Comparison of ENCODE assay signal across 2 cellular contexts in the genomic region with DNA sequence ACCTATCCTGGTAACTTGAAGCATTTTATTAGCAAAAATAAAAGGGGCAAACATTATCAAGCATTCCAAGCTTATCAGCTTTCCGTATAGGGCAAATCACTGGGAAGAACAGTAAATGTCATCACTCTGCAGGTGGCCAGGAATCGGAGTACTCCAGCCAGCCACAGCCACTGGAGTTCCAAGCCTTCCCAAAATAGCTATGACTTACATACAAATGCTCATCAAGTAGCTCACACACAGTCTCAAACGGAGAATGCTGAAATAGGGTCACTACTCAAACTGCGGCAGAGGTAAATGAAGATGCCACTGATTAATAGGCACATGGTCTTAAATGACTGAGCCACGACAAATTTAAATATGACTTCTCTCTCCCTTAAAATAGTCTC.
TF ChIP-seq lines count a peak whose summit lies in the region.

No MANE protein-coding gene starts in this region.

TF ChIP-seq in A549, 52 proteins besides CTCF, POLR2A, EP300 and RAD21 (continued from another document):
- TF ChIP-seq NR3C1 (IDR thresholded peaks at IDR 0.05) (no peak), FOSB (CRISPR knock-in tag; IDR thresholded peaks at IDR 0.05) (no peak), PHF8 (IDR thresholded peaks at IDR 0.05; ENCODE audit: borderline replicate concordance, low read depth) (no peak)
- TF ChIP-seq, protein P1, sequence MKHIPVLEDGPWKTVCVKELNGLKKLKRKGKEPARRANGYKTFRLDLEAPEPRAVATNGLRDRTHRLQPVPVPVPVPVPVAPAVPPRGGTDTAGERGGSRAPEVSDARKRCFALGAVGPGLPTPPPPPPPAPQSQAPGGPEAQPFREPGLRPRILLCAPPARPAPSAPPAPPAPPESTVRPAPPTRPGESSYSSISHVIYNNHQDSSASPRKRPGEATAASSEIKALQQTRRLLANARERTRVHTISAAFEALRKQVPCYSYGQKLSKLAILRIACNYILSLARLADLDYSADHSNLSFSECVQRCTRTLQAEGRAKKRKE (CRISPR knock-in tag; IDR thresholded peaks at IDR 0.05; ENCODE audit: low read depth) = no peak

TF ChIP-seq in K562, 482 proteins besides CTCF, POLR2A, EP300 and RAD21 (continued from another document):
- TF ChIP-seq, protein P2, sequence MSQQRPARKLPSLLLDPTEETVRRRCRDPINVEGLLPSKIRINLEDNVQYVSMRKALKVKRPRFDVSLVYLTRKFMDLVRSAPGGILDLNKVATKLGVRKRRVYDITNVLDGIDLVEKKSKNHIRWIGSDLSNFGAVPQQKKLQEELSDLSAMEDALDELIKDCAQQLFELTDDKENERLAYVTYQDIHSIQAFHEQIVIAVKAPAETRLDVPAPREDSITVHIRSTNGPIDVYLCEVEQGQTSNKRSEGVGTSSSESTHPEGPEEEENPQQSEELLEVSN (IDR thresholded peaks at IDR 0.05; ENCODE audit: borderline replicate concordance in 1 of 2, extremely low read depth in 1 of 2, insufficient read depth in 1 of 2, insufficient read length in 1 of 2, low read depth in 1 of 2, low read length in 1 of 2, poor library complexity in 1 of 2, severe bottlenecking in 1 of 2) = no peak
- no peak for TF ChIP-seq RUNX1 (IDR thresholded peaks at IDR 0.05; ENCODE audit: low read depth)
- TF ChIP-seq, protein P3, sequence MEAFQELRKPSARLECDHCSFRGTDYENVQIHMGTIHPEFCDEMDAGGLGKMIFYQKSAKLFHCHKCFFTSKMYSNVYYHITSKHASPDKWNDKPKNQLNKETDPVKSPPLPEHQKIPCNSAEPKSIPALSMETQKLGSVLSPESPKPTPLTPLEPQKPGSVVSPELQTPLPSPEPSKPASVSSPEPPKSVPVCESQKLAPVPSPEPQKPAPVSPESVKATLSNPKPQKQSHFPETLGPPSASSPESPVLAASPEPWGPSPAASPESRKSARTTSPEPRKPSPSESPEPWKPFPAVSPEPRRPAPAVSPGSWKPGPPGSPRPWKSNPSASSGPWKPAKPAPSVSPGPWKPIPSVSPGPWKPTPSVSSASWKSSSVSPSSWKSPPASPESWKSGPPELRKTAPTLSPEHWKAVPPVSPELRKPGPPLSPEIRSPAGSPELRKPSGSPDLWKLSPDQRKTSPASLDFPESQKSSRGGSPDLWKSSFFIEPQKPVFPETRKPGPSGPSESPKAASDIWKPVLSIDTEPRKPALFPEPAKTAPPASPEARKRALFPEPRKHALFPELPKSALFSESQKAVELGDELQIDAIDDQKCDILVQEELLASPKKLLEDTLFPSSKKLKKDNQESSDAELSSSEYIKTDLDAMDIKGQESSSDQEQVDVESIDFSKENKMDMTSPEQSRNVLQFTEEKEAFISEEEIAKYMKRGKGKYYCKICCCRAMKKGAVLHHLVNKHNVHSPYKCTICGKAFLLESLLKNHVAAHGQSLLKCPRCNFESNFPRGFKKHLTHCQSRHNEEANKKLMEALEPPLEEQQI (IDR thresholded peaks at IDR 0.05) = no peak
- TF ChIP-seq, protein P4, sequence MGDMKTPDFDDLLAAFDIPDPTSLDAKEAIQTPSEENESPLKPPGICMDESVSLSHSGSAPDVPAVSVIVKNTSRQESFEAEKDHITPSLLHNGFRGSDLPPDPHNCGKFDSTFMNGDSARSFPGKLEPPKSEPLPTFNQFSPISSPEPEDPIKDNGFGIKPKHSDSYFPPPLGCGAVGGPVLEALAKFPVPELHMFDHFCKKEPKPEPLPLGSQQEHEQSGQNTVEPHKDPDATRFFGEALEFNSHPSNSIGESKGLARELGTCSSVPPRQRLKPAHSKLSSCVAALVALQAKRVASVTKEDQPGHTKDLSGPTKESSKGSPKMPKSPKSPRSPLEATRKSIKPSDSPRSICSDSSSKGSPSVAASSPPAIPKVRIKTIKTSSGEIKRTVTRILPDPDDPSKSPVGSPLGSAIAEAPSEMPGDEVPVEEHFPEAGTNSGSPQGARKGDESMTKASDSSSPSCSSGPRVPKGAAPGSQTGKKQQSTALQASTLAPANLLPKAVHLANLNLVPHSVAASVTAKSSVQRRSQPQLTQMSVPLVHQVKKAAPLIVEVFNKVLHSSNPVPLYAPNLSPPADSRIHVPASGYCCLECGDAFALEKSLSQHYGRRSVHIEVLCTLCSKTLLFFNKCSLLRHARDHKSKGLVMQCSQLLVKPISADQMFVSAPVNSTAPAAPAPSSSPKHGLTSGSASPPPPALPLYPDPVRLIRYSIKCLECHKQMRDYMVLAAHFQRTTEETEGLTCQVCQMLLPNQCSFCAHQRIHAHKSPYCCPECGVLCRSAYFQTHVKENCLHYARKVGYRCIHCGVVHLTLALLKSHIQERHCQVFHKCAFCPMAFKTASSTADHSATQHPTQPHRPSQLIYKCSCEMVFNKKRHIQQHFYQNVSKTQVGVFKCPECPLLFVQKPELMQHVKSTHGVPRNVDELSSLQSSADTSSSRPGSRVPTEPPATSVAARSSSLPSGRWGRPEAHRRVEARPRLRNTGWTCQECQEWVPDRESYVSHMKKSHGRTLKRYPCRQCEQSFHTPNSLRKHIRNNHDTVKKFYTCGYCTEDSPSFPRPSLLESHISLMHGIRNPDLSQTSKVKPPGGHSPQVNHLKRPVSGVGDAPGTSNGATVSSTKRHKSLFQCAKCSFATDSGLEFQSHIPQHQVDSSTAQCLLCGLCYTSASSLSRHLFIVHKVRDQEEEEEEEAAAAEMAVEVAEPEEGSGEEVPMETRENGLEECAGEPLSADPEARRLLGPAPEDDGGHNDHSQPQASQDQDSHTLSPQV (IDR thresholded peaks at IDR 0.05) = no peak
- no peak for TF ChIP-seq PTRF (tag; IDR thresholded peaks at IDR 0.05)
- TF ChIP-seq, protein P5, sequence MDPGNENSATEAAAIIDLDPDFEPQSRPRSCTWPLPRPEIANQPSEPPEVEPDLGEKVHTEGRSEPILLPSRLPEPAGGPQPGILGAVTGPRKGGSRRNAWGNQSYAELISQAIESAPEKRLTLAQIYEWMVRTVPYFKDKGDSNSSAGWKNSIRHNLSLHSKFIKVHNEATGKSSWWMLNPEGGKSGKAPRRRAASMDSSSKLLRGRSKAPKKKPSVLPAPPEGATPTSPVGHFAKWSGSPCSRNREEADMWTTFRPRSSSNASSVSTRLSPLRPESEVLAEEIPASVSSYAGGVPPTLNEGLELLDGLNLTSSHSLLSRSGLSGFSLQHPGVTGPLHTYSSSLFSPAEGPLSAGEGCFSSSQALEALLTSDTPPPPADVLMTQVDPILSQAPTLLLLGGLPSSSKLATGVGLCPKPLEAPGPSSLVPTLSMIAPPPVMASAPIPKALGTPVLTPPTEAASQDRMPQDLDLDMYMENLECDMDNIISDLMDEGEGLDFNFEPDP (CRISPR knock-in tag; IDR thresholded peaks at IDR 0.05) = no peak
- no peak for TF ChIP-seq ZNF766 (CRISPR knock-in tag; conservative IDR thresholded peaks at IDR 0.05)
- TF ChIP-seq RBM14 (IDR thresholded peaks at IDR 0.05; ENCODE audit: borderline replicate concordance, insufficient read depth, low read depth, low read length) = no peak
- TF ChIP-seq ZBTB1 (CRISPR knock-in tag; IDR thresholded peaks at IDR 0.05; ENCODE audit: borderline replicate concordance, low read depth) = no peak
- TF ChIP-seq, protein P6, sequence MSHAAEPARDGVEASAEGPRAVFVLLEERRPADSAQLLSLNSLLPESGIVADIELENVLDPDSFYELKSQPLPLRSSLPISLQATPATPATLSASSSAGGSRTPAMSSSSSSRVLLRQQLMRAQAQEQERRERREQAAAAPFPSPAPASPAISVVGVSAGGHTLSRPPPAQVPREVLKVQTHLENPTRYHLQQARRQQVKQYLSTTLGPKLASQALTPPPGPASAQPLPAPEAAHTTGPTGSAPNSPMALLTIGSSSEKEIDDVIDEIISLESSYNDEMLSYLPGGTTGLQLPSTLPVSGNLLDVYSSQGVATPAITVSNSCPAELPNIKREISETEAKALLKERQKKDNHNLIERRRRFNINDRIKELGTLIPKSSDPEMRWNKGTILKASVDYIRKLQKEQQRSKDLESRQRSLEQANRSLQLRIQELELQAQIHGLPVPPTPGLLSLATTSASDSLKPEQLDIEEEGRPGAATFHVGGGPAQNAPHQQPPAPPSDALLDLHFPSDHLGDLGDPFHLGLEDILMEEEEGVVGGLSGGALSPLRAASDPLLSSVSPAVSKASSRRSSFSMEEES (CRISPR knock-in tag; IDR thresholded peaks at IDR 0.05) = no peak
- TF ChIP-seq SAFB2 (IDR thresholded peaks at IDR 0.05; ENCODE audit: borderline replicate concordance, low read depth, low read length, severe bottlenecking) = no peak
